Comparison of ENCODE assay signal across 8 cellular contexts in the genomic region with DNA sequence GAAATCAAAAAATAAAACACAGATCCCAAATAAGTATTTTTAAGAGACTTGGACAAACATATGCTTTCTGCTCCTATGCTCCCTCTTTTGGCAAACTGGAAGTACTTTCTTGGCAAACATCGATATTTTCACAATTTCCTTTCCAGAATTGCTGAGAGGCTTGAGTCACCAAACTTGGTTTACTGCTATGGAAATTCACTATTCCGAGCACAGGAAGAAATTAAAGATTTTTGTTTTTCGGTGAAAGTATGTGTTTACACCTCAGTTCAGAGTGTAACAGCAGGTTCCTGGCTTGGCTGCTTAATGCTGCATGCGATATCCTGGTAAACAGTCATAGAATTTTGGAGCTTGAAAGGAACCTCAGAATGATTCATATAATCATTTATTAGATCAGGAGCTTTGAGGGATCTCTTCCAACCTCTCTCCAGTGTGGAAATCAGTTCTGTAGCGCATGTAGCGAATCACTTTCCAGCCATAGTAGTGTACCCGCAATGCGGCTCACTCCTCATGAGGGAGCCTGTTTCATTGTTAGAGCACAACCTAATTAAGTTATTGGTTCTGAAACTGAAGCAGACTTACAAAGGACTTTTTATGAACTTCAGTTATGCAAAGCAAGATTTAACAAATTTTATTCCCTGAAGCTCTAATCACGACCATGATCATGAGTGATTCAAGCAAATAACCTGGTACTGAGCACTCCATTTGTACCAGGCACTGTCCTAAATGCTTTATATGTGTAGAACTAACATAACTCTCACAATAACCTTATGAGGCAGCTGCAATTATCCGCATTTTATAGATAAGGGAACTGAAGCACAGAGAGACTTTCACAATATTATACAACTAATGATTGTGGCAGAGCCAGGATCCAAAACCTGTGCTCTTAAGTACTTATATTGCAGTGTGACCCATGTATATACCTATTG. TPM values are rescaled to one million over a fixed set of nuclear protein-coding genes. Genes with fewer than 3 reads are reported as not detected.
DNase-seq lines count a peak whose midpoint lies in the region; ATAC-seq and TF ChIP-seq lines count a peak whose summit lies in the region.

No MANE protein-coding gene starts in this region.

- peak; percentile 33 for TF ChIP-seq CTCF in DND-41 (IDR thresholded peaks at IDR 0.05; ENCODE audit: borderline replicate concordance, extremely low read depth, low read length, poor library complexity, severe bottlenecking)

- no peak for ATAC-seq in DND-41 (ENCODE audit: insufficient read depth, low read depth)
- no peak for ATAC-seq in HG02973 (IDR thresholded peaks at IDR 0.05; ENCODE audit: unreplicated experiment)

- H3K4me1 ChIP-seq in DND-41 (ENCODE audit: insufficient read depth, low read length), result no peaks in the 10 kb centered on the region

- no peak overlapping the region for H3K27ac ChIP-seq in DND-41 (ENCODE audit: low read length)

- H2AFZ ChIP-seq in DND-41 (ENCODE audit: low read depth, low read length), result no peak overlapping the region

- no peaks in the 10 kb centered on the region for H3K36me3 ChIP-seq in DND-41 (ENCODE audit: insufficient read depth, low read length)

- H3K4me2 ChIP-seq in DND-41 (ENCODE audit: insufficient read depth, low read length), result no peak overlapping the region

- H3K79me2 ChIP-seq in DND-41 (ENCODE audit: insufficient read depth, low read length), result no peaks in the 10 kb centered on the region

- no peaks in the 10 kb centered on the region for H3K27me3 ChIP-seq in DND-41 (ENCODE audit: insufficient read depth, low read length, poor library complexity)

- no peak overlapping the region for H3K9ac ChIP-seq in DND-41 (ENCODE audit: low read depth, low read length)

- H3K4me3 ChIP-seq in DND-41 (ENCODE audit: low read depth in 1 of 2, low read length in 2 of 2), result no peak overlapping the region

- no peak for DNase-seq in DND-41
- peak; percentile 19 for DNase-seq in NCI-H2227 treated with DMSO at 0.1 percent for 48 hours (lab: John Stamatoyannopoulos, UW)
- DNase-seq in dermis microvascular lymphatic vessel endothelial cell (ENCODE audit: low read depth in 2 of 2), result peak; percentile 43 to 83
- DNase-seq in midbrain (lab: John Stamatoyannopoulos, UW), result peak; percentile 46
- no peak for DNase-seq in NAMALWA (ENCODE audit: low spot score)
- DNase-seq in NCI-H1092 (lab: John Stamatoyannopoulos, UW), result no peak
- no peak for DNase-seq in NCI-H2029 treated with DMSO at 0.1 percent for 48 hours (lab: John Stamatoyannopoulos, UW)

- no peaks in the 10 kb centered on the region for H3K9me3 ChIP-seq in DND-41 (ENCODE audit: insufficient read depth, low read length, severe bottlenecking)

- H4K20me1 ChIP-seq in DND-41 (ENCODE audit: insufficient read depth, low read length), result no peaks in the 10 kb centered on the region

RNA-seq across cellular contexts. Expression of a gene that starts 56.4 kb away (rescaled TPM):
- total RNA-seq in dermis microvascular lymphatic vessel endothelial cell, result 87.9 and 109 TPM in 2 replicates

Comparison
In these comparisons a context has a peak if more than half of its experiments do, and no peak if none do; other contexts are left out.
1. DNase-seq: peak in NCI-H2227 treated with DMSO at 0.1 percent for 48 hours (single experiment), dermis microvascular lymphatic vessel endothelial cell (2 of 2) and midbrain (single experiment); none in DND-41 (single experiment), NAMALWA (single experiment), NCI-H1092 (single experiment) and NCI-H2029 treated with DMSO at 0.1 percent for 48 hours (single experiment).